In the genomic region with DNA sequence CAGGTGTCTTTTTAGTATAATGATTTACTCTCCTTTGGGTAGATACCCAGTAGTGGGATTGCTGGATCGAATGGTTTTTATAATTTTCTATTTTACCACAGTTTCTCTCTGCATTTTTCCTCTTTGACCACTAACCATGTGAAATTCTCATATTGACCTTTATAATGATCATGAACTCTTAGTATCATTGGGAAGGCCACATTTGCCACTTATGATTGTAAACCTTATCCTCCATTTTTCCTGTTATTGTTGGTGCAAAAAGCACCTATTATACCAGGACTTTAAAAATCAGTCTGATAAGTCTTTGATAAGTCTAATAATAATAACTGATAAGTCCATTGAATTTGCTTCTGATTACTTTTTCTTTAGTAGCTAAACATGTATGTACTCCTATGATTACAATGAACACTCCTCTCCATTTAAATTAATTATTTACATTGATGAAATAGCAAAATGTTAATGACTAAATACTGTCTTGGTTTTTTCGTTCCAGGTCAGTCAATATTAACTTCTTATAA, we compare ENCODE assay signal across 12 cellular contexts. TPM values are rescaled to one million over a fixed set of nuclear protein-coding genes. Genes with fewer than 3 reads are reported as not detected.
DNase-seq lines count a peak whose midpoint lies in the region; ATAC-seq and FAIRE-seq lines count a peak whose summit lies in the region.
"Had no signal": no experiment of that assay in that cellular context is flagged by ENCODE, and none has a peak within 500 bp of the region (broad histone marks: within the 10 kb centered on the region; RNA-seq: fewer than 3 reads in every experiment).

No MANE protein-coding gene starts in this region.

- no peaks in the 10 kb centered on the region for H3K27me3 ChIP-seq in GM23248 (replicated peaks; ENCODE audit: insufficient read depth)
- no peaks in the 10 kb centered on the region for H3K27me3 ChIP-seq in HAP-1 (ENCODE audit: low read depth)

- no peak for FAIRE-seq in urothelium cell line (lab: Jason Lieb, UNC)
- FAIRE-seq: colon had no signal

- peak overlapping the region; percentile 93 for H3K4me3 ChIP-seq in GM23248
- H3K4me3 ChIP-seq in skeletal muscle cell (ENCODE audit: low read depth, low read length) = peak overlapping the region; percentile 86
- H3K4me3 ChIP-seq in HAP-1 = no peak overlapping the region

- CTCF ChIA-PET in activated CD4-positive, alpha-beta memory T cell treated with anti-CD3 and anti-CD28 coated beads for 36 hours (lab: Charles Lee) = interaction anchor here (0.6 to 1.5 kb wide), 4 partner anchors 16 to 79 kb away, joined by 3 to 10 read pairs (median 4); no protein-coding TSS in a partner anchor

- peaks cover 48% of the 10 kb centered on the region for H3K4me1 ChIP-seq in GM23248 (ENCODE audit: insufficient read depth)
- H3K4me1 ChIP-seq in HAP-1 = peaks cover 52% of the 10 kb centered on the region

- peak overlapping the region; percentile 96 for H3K4me2 ChIP-seq in GM23248 (ENCODE audit: unreplicated experiment)

- H3K27ac ChIP-seq in GM23248 = peak overlapping the region; percentile 100

- intact Hi-C loops in activated CD4-positive, alpha-beta memory T cell treated with anti-CD3 and anti-CD28 coated beads for 36 hours (cut with micrococcal nuclease) = loop anchor here (2.0 kb wide), 1 partner anchor 15 kb away; no protein-coding TSS in a partner anchor

- H3K27ac Mint-ChIP-seq in activated CD4-positive, alpha-beta memory T cell treated with anti-CD3 and anti-CD28 coated beads for 36 hours = peak overlapping the region; percentile 78

- H3K36me3 ChIP-seq in GM23248 (ENCODE audit: low read depth) (peaks cover 44% of the 10 kb centered on the region), HAP-1 (replicated peaks) (peaks cover 61% of the 10 kb centered on the region)

- H4K20me1 ChIP-seq in GM23248 (ENCODE audit: insufficient read depth) = peaks cover 63% of the 10 kb centered on the region

- in situ Hi-C loops in GM23248 (cut with MboI) = no loop called here
- in situ Hi-C loops in HAP-1 (cut with MboI; ENCODE audit: low sequenced_read_pairs) = no loop called here

- POLR2A ChIA-PET in activated CD4-positive, alpha-beta memory T cell treated with anti-CD3 and anti-CD28 coated beads for 36 hours (lab: Charles Lee) = interaction anchor here (0.8 to 1.5 kb wide), 10 partner anchors 9 to 75 kb away, joined by 3 to 14 read pairs (median 3); partner anchors contain the start of genes MALAT1 and NEAT1

- no peaks in the 10 kb centered on the region for H3K27me3 Mint-ChIP-seq in activated CD4-positive, alpha-beta memory T cell treated with anti-CD3 and anti-CD28 coated beads for 36 hours

- H3F3A ChIP-seq in GM23248 (ENCODE audit: insufficient read depth) = peaks cover 99% of the 10 kb centered on the region

- H3K9ac ChIP-seq in GM23248 = peak overlapping the region; percentile 100

- peaks cover 99% of the 10 kb centered on the region for H3K79me2 ChIP-seq in GM23248 (ENCODE audit: insufficient read depth)

- no peak for ATAC-seq in HG02610 (IDR thresholded peaks at IDR 0.05; ENCODE audit: unreplicated experiment)

- DNase-seq in GM23248 = peak; percentile 24
- DNase-seq in activated CD4-positive, alpha-beta memory T cell treated with anti-CD3 and anti-CD28 coated beads for 36 hours = no peak
- DNase-seq in fibroblast of gingiva (ENCODE audit: low read depth) = peak; percentile 53
- DNase-seq in skeletal muscle cell (ENCODE audit: low read depth) = no peak
- DNase-seq in urothelium cell line (ENCODE audit: low spot score) = no peak
- DNase-seq in HAP-1 (ENCODE audit: low spot score in 2 of 2) = no peak
- no peak for DNase-seq in SHP77 (lab: John Stamatoyannopoulos, UW)
- DNase-seq: H7; stimulated activated naive CD4-positive, alpha-beta T cell treated with Interleukin-2 at 50 U/mL for 16 hours had no signal

- no peak overlapping the region for H2AFZ ChIP-seq in GM23248

- peak overlapping the region; percentile 62 for H3K4me3 Mint-ChIP-seq in activated CD4-positive, alpha-beta memory T cell treated with anti-CD3 and anti-CD28 coated beads for 36 hours
- H3K4me3 Mint-ChIP-seq: nephron had no signal

- H3K9me3 ChIP-seq in GM23248 (ENCODE audit: low read depth) (no peaks in the 10 kb centered on the region), HAP-1 (no peaks in the 10 kb centered on the region)

- peaks cover 88% of the 10 kb centered on the region for H3K4me1 Mint-ChIP-seq in activated CD4-positive, alpha-beta memory T cell treated with anti-CD3 and anti-CD28 coated beads for 36 hours (ENCODE audit: low read depth)

- WGBS in GM23248 (ENCODE audit: low coverage in 1 of 2, low lambda C conversion rate in 2 of 2, missing lambda C conversion rate in 2 of 2), 2 experiments = 64 to 72% methylated on average over 2 of the region's 2 CpGs

- no peaks in the 10 kb centered on the region for H3K9me3 Mint-ChIP-seq in activated CD4-positive, alpha-beta memory T cell treated with anti-CD3 and anti-CD28 coated beads for 36 hours
- H3K9me3 Mint-ChIP-seq: nephron had no signal

- H3K9me2 ChIP-seq in GM23248 (ENCODE audit: insufficient read depth) = no peaks in the 10 kb centered on the region

- peaks cover 73% of the 10 kb centered on the region for H3K36me3 Mint-ChIP-seq in activated CD4-positive, alpha-beta memory T cell treated with anti-CD3 and anti-CD28 coated beads for 36 hours

RNA-seq across cellular contexts. Expression of gene NEAT1, which starts 9.6 kb away (rescaled TPM):
- 74.3 and 143 TPM in 2 replicates for total RNA-seq in GM23248 (2014; rRNA removed; shearing (Covaris generic))
- 36.2 and 50.7 TPM in 2 replicates for polyA plus RNA-seq in GM23248 (2016; fragmentation: Nextera tagmentation; extraction: Ambion mirVana)
- 100 to 1,000 TPM; 593 to 683 TPM for total RNA-seq in activated CD4-positive, alpha-beta memory T cell treated with anti-CD3 and anti-CD28 coated beads for 36 hours

RNA-seq across cellular contexts. Expression of gene FRMD8, which starts 45.8 kb away (rescaled TPM):
- 80.2 and 106 TPM in 2 replicates for total RNA-seq in GM23248 (2014; rRNA removed; shearing (Covaris generic))
- polyA plus RNA-seq in GM23248 (2016; fragmentation: Nextera tagmentation; extraction: Ambion mirVana) = 25.4 and 30.0 TPM in 2 replicates
- 10 to 100 TPM; 34.7 to 37.9 TPM for total RNA-seq in activated CD4-positive, alpha-beta memory T cell treated with anti-CD3 and anti-CD28 coated beads for 36 hours

RNA-seq across cellular contexts. Expression of gene SLC25A45, which starts 49.7 kb away (rescaled TPM):
- total RNA-seq in GM23248 (2014; rRNA removed; shearing (Covaris generic)) = 3.6 and 6.4 TPM in 2 replicates
- 3.7 and 3.9 TPM in 2 replicates for polyA plus RNA-seq in GM23248 (2016; fragmentation: Nextera tagmentation; extraction: Ambion mirVana)
- total RNA-seq in activated CD4-positive, alpha-beta memory T cell treated with anti-CD3 and anti-CD28 coated beads for 36 hours = 10 to 100 TPM; 14.4 to 16.1 TPM

Comparison
In these comparisons a context has a peak if more than half of its experiments do, and no peak if none do; other contexts are left out.
1. DNase-seq: peak in GM23248 (single experiment) and fibroblast of gingiva (single experiment); none in activated CD4-positive, alpha-beta memory T cell treated with anti-CD3 and anti-CD28 coated beads for 36 hours (single experiment), skeletal muscle cell (single experiment), urothelium cell line (single experiment), HAP-1 (0 of 2) and SHP77 (0 of 2).